ENCODE assay signal across 13 cellular contexts in genomic region chr9:119272500-119273211, GRCh38.
"Had no signal": no experiment of that assay in that cellular context is flagged by ENCODE, and none has a peak within 500 bp of the region (broad histone marks: within the 10 kb centered on the region; RNA-seq: fewer than 3 reads in every experiment).

No MANE protein-coding gene starts in this region.

- H3K9me3 ChIP-seq: thoracic aorta had no signal

- H3K27ac Mint-ChIP-seq: activated CD4-positive, alpha-beta T cell treated with anti-CD3 and anti-CD28 coated beads for 36 hours; activated CD8-positive, alpha-beta T cell treated with anti-CD3 and anti-CD28 coated beads for 36 hours; activated naive CD8-positive, alpha-beta T cell treated with anti-CD3 and anti-CD28 coated beads, Interleukin-2, amount 50 U/mL, for 24 hours; activated T-cell treated with anti-CD3 and anti-CD28 coated beads, Interleukin-2, amount 50 U/mL, for 72 hours; natural killer cell treated with Interleukin-12 subunit alpha and Interleukin-12 subunit beta and Interleukin-15 and Interleukin-18, amount 100 ng/mL, for 72 hours; stimulated activated naive CD8-positive, alpha-beta T cell treated with anti-CD3 and anti-CD28 coated beads, Interleukin-15, amount 100 ng/mL, for 72 hours had no signal

- H3K4me1 Mint-ChIP-seq: activated CD4-positive, alpha-beta T cell treated with anti-CD3 and anti-CD28 coated beads for 36 hours; activated naive CD8-positive, alpha-beta T cell treated with anti-CD3 and anti-CD28 coated beads, Interleukin-2, amount 50 U/mL, for 24 hours; stimulated activated naive CD8-positive, alpha-beta T cell treated with anti-CD3 and anti-CD28 coated beads, Interleukin-15, amount 100 ng/mL, for 72 hours had no signal

- H3K4me3 Mint-ChIP-seq: activated CD4-positive, alpha-beta T cell treated with anti-CD3 and anti-CD28 coated beads for 36 hours; activated CD8-positive, alpha-beta T cell treated with anti-CD3 and anti-CD28 coated beads for 36 hours; activated naive CD8-positive, alpha-beta T cell treated with anti-CD3 and anti-CD28 coated beads, Interleukin-2, amount 50 U/mL, for 24 hours; activated T-cell treated with anti-CD3 and anti-CD28 coated beads, Interleukin-2, amount 50 U/mL, for 72 hours; natural killer cell treated with Interleukin-12 subunit alpha and Interleukin-12 subunit beta and Interleukin-15 and Interleukin-18, amount 100 ng/mL, for 72 hours; stimulated activated naive CD8-positive, alpha-beta T cell treated with anti-CD3 and anti-CD28 coated beads, Interleukin-15, amount 100 ng/mL, for 72 hours had no signal

- H3K36me3 Mint-ChIP-seq: natural killer cell treated with Interleukin-12 subunit alpha and Interleukin-12 subunit beta and Interleukin-15 and Interleukin-18, amount 100 ng/mL, for 72 hours had no signal

- H3K9me3 Mint-ChIP-seq: activated CD8-positive, alpha-beta T cell treated with anti-CD3 and anti-CD28 coated beads for 36 hours had no signal

- DNase-seq: activated CD4-positive, alpha-beta T cell treated with anti-CD3 and anti-CD28 coated beads for 36 hours; activated CD8-positive, alpha-beta memory T cell treated with anti-CD3 and anti-CD28 coated beads, Interleukin-2, amount 50 U/mL, for 4 hours; activated CD8-positive, alpha-beta T cell treated with anti-CD3 and anti-CD28 coated beads for 36 hours; activated naive CD8-positive, alpha-beta T cell treated with anti-CD3 and anti-CD28 coated beads, Interleukin-2, amount 50 U/mL, for 24 hours; activated T-cell treated with anti-CD3 and anti-CD28 coated beads, Interleukin-2, amount 50 U/mL, for 72 hours; cerebellar nuclear complex; dermis blood vessel endothelial cell; mammary epithelial cell; stimulated activated CD4-positive, alpha-beta T cell treated with anti-CD3 and anti-CD28 coated beads, Interleukin-4, amount 100 ng/mL, for 24 hours; stimulated activated naive CD8-positive, alpha-beta T cell treated with anti-CD3 and anti-CD28 coated beads, Interleukin-15, amount 100 ng/mL, for 72 hours; T-helper 9 cell had no signal

- H3K27me3 Mint-ChIP-seq: activated CD8-positive, alpha-beta T cell treated with anti-CD3 and anti-CD28 coated beads for 36 hours; activated naive CD8-positive, alpha-beta T cell treated with anti-CD3 and anti-CD28 coated beads, Interleukin-2, amount 50 U/mL, for 24 hours; stimulated activated naive CD8-positive, alpha-beta T cell treated with anti-CD3 and anti-CD28 coated beads, Interleukin-15, amount 100 ng/mL, for 72 hours had no signal

- H3K4me3 ChIP-seq: thoracic aorta had no signal

- H3K36me3 ChIP-seq: thoracic aorta had no signal
